In genomic region chrX:108177321-108177990, GRCh38 we compare ENCODE assay signal across 22 cellular contexts.
DNase-seq lines count a peak whose midpoint lies in the region; ATAC-seq and TF ChIP-seq lines count a peak whose summit lies in the region.
"Had no signal": no experiment of that assay in that cellular context is flagged by ENCODE, and none has a peak within 500 bp of the region (broad histone marks: within the 10 kb centered on the region; RNA-seq: fewer than 3 reads in every experiment).

No MANE protein-coding gene starts in this region.

- H3K4me2 ChIP-seq in neural progenitor cell: peak overlapping the region; percentile 69

- no peak overlapping the region for H3K4me3 Mint-ChIP-seq in WTC11
- peak overlapping the region; percentile 39 for H3K4me3 Mint-ChIP-seq in neural progenitor cell
- H3K4me3 Mint-ChIP-seq: activated B cell treated with CpG ODN at 0.5 μM for 24 hours; T-helper 2 cell treated with Interferon-gamma antibody and Interleukin-4, amounts not matched to agents 5 μg/mL and 100 μg/mL, for 36 hours had no signal

- CTCF ChIA-PET in WTC11 (lab: Charles Lee): interaction anchor here (2.0 to 2.1 kb wide), 2 partner anchors 12 to 47 kb away, joined by 7 to 11 read pairs; no protein-coding TSS in a partner anchor

- H3K4me1 Mint-ChIP-seq in WTC11 (peaks cover 22% of the 10 kb centered on the region), neural progenitor cell (peaks cover 73% of the 10 kb centered on the region)
- H3K4me1 Mint-ChIP-seq: activated B cell treated with CpG ODN at 0.5 μM for 24 hours had no signal

- peaks cover 37% of the 10 kb centered on the region for H3F3A ChIP-seq in neural progenitor cell (ENCODE audit: low read depth)

- H3K27me3 Mint-ChIP-seq in WTC11 (ENCODE audit: low read depth) (no peaks in the 10 kb centered on the region; the same call in 1 of the 2 replicates), neural progenitor cell (ENCODE audit: insufficient read depth, low read depth) (peaks cover 16% of the 10 kb centered on the region)
- H3K27me3 Mint-ChIP-seq: activated B cell treated with CpG ODN at 0.5 μM for 24 hours had no signal

- peak; percentile 73 for ATAC-seq in WTC11
- ATAC-seq: right cardiac atrium, SK-N-SH treated with all-trans-retinoic acid at 6 μM for 48 hours had no signal

- H3K36me3 Mint-ChIP-seq in WTC11: no peaks in the 10 kb centered on the region
- peaks cover 46% of the 10 kb centered on the region for H3K36me3 Mint-ChIP-seq in neural progenitor cell

- H3K4me3 ChIP-seq in neural progenitor cell: no peak overlapping the region
- H3K4me3 ChIP-seq: adrenal gland, dorsolateral prefrontal cortex, transverse colon had no signal

- H3K36me3 ChIP-seq in neural progenitor cell: no peaks in the 10 kb centered on the region
- H3K36me3 ChIP-seq: adrenal gland, transverse colon had no signal

- POLR2A ChIA-PET in WTC11 (lab: Charles Lee): interaction anchor here (0.6 kb wide), 1 partner anchor 45 kb away, joined by 4 read pairs; no protein-coding TSS in a partner anchor

- no peaks in the 10 kb centered on the region for H3K9me3 Mint-ChIP-seq in WTC11
- H3K9me3 Mint-ChIP-seq in neural progenitor cell: peaks cover 2% of the 10 kb centered on the region
- H3K9me3 Mint-ChIP-seq: activated B cell treated with CpG ODN at 0.5 μM for 24 hours; T-helper 2 cell treated with Interferon-gamma antibody and Interleukin-4, amounts not matched to agents 5 μg/mL and 100 μg/mL, for 36 hours had no signal

- peaks cover 14% of the 10 kb centered on the region for H4K20me1 ChIP-seq in neural progenitor cell (ENCODE audit: low read depth)

- TF ChIP-seq CTCF in WTC11 (IDR thresholded peaks at IDR 0.05) (no peak), neural progenitor cell (IDR thresholded peaks at IDR 0.05) (no peak)

- DNase-seq in ELF-1 (ENCODE audit: low read depth, low spot score): peak; percentile 43
- DNase-seq in WTC11 (ENCODE audit: low spot score): no peak
- peak; percentile 40 for DNase-seq in glomerular visceral epithelial cell (ENCODE audit: extremely low spot score)
- peak; percentile 88 for DNase-seq in neural progenitor cell (ENCODE audit: low spot score)
- no peak for DNase-seq in NCI-H526 treated with DMSO at 0.1 percent for 48 hours (lab: John Stamatoyannopoulos, UW)
- DNase-seq in NCI-H748 treated with DMSO at 0.1 percent for 48 hours (lab: John Stamatoyannopoulos, UW): no peak
- no peak for DNase-seq in NCI-H1930 (lab: John Stamatoyannopoulos, UW)
- DNase-seq in activated CD8-positive, alpha-beta memory T cell treated with anti-CD3 and anti-CD28 coated beads for 24 hours: no peak
- DNase-seq: ACHN; activated B cell treated with CpG ODN at 0.5 μM for 24 hours; activated CD4-positive, alpha-beta T cell treated with anti-CD3 and anti-CD28 coated beads, Interleukin-2, amount 50 U/mL, for 48 hours; activated T-cell treated with anti-CD3 and anti-CD28 coated beads for 4 hours; adrenal gland; caudate nucleus; dorsolateral prefrontal cortex; NCI-H1105; NCI-H2081 treated with DMSO at 0.1 percent for 48 hours; right cardiac atrium; RPMI8226; transverse colon had no signal

- H3K27ac Mint-ChIP-seq in WTC11 (no peak overlapping the region), neural progenitor cell (peak overlapping the region; percentile 100)
- H3K27ac Mint-ChIP-seq: activated B cell treated with CpG ODN at 0.5 μM for 24 hours; T-helper 2 cell treated with Interferon-gamma antibody and Interleukin-4, amounts not matched to agents 5 μg/mL and 100 μg/mL, for 36 hours had no signal

- H2AFZ ChIP-seq in neural progenitor cell (replicated peaks): no peak overlapping the region

- H3K27me3 ChIP-seq in neural progenitor cell: no peaks in the 10 kb centered on the region
- H3K27me3 ChIP-seq: adrenal gland, transverse colon had no signal

- H3K9me3 ChIP-seq in neural progenitor cell (ENCODE audit: low read depth): no peaks in the 10 kb centered on the region
- H3K9me3 ChIP-seq: adrenal gland, transverse colon had no signal

- H3K9ac ChIP-seq in neural progenitor cell: no peak overlapping the region

- no peaks in the 10 kb centered on the region for H3K79me2 ChIP-seq in neural progenitor cell (ENCODE audit: low read depth)

- peak overlapping the region; percentile 96 for H3K27ac ChIP-seq in neural progenitor cell
- H3K27ac ChIP-seq: adrenal gland, dorsolateral prefrontal cortex, transverse colon had no signal

- H3K4me1 ChIP-seq in neural progenitor cell: peaks cover 31% of the 10 kb centered on the region
- H3K4me1 ChIP-seq: adrenal gland, transverse colon had no signal

TF ChIP-seq in WTC11, 78 proteins besides CTCF, POLR2A, EP300 and RAD21 (continues in another document):
- no peak for TF ChIP-seq HMGXB4 (CRISPR knock-in tag; IDR thresholded peaks at IDR 0.05)
- TF ChIP-seq ZNF396 (CRISPR knock-in tag; IDR thresholded peaks at IDR 0.05; ENCODE audit: borderline replicate concordance): no peak
- TF ChIP-seq TEAD4 (CRISPR knock-in tag; IDR thresholded peaks at IDR 0.05): no peak
- no peak for TF ChIP-seq ZBTB21 (CRISPR knock-in tag; IDR thresholded peaks at IDR 0.05; ENCODE audit: borderline replicate concordance)
- TF ChIP-seq, protein P1, sequence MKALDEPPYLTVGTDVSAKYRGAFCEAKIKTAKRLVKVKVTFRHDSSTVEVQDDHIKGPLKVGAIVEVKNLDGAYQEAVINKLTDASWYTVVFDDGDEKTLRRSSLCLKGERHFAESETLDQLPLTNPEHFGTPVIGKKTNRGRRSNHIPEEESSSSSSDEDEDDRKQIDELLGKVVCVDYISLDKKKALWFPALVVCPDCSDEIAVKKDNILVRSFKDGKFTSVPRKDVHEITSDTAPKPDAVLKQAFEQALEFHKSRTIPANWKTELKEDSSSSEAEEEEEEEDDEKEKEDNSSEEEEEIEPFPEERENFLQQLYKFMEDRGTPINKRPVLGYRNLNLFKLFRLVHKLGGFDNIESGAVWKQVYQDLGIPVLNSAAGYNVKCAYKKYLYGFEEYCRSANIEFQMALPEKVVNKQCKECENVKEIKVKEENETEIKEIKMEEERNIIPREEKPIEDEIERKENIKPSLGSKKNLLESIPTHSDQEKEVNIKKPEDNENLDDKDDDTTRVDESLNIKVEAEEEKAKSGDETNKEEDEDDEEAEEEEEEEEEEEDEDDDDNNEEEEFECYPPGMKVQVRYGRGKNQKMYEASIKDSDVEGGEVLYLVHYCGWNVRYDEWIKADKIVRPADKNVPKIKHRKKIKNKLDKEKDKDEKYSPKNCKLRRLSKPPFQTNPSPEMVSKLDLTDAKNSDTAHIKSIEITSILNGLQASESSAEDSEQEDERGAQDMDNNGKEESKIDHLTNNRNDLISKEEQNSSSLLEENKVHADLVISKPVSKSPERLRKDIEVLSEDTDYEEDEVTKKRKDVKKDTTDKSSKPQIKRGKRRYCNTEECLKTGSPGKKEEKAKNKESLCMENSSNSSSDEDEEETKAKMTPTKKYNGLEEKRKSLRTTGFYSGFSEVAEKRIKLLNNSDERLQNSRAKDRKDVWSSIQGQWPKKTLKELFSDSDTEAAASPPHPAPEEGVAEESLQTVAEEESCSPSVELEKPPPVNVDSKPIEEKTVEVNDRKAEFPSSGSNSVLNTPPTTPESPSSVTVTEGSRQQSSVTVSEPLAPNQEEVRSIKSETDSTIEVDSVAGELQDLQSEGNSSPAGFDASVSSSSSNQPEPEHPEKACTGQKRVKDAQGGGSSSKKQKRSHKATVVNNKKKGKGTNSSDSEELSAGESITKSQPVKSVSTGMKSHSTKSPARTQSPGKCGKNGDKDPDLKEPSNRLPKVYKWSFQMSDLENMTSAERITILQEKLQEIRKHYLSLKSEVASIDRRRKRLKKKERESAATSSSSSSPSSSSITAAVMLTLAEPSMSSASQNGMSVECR (CRISPR knock-in tag; IDR thresholded peaks at IDR 0.05; ENCODE audit: borderline replicate concordance): no peak
- TF ChIP-seq GTF2I (CRISPR knock-in tag; conservative IDR thresholded peaks at IDR 0.05): no peak
- TF ChIP-seq NR2C2 (CRISPR knock-in tag; IDR thresholded peaks at IDR 0.05): no peak
- no peak for TF ChIP-seq MYBL2 (CRISPR knock-in tag; IDR thresholded peaks at IDR 0.05)
- TF ChIP-seq, protein P2, sequence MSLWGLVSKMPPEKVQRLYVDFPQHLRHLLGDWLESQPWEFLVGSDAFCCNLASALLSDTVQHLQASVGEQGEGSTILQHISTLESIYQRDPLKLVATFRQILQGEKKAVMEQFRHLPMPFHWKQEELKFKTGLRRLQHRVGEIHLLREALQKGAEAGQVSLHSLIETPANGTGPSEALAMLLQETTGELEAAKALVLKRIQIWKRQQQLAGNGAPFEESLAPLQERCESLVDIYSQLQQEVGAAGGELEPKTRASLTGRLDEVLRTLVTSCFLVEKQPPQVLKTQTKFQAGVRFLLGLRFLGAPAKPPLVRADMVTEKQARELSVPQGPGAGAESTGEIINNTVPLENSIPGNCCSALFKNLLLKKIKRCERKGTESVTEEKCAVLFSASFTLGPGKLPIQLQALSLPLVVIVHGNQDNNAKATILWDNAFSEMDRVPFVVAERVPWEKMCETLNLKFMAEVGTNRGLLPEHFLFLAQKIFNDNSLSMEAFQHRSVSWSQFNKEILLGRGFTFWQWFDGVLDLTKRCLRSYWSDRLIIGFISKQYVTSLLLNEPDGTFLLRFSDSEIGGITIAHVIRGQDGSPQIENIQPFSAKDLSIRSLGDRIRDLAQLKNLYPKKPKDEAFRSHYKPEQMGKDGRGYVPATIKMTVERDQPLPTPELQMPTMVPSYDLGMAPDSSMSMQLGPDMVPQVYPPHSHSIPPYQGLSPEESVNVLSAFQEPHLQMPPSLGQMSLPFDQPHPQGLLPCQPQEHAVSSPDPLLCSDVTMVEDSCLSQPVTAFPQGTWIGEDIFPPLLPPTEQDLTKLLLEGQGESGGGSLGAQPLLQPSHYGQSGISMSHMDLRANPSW (CRISPR knock-in tag; conservative IDR thresholded peaks at IDR 0.05; ENCODE audit: low read depth): no peak
- TF ChIP-seq FOXJ3 (CRISPR knock-in tag; IDR thresholded peaks at IDR 0.05; ENCODE audit: borderline replicate concordance): no peak
- no peak for TF ChIP-seq ZNF263 (CRISPR knock-in tag; IDR thresholded peaks at IDR 0.05; ENCODE audit: low read depth)
- no peak for TF ChIP-seq SMAD3 (CRISPR knock-in tag; IDR thresholded peaks at IDR 0.05; ENCODE audit: borderline replicate concordance)
- no peak for TF ChIP-seq ATF1 (CRISPR knock-in tag; IDR thresholded peaks at IDR 0.05)

Comparison
In these comparisons a context has a peak if more than half of its experiments do, and no peak if none do; other contexts are left out.
1. DNase-seq: peak in ELF-1 (single experiment), glomerular visceral epithelial cell (single experiment) and neural progenitor cell (single experiment); none in WTC11 (single experiment), NCI-H526 treated with DMSO at 0.1 percent for 48 hours (single experiment), NCI-H748 treated with DMSO at 0.1 percent for 48 hours (single experiment), NCI-H1930 (0 of 2) and activated CD8-positive, alpha-beta memory T cell treated with anti-CD3 and anti-CD28 coated beads for 24 hours (single experiment).